Comparison of ENCODE assay signal across 10 cellular contexts in the genomic region with DNA sequence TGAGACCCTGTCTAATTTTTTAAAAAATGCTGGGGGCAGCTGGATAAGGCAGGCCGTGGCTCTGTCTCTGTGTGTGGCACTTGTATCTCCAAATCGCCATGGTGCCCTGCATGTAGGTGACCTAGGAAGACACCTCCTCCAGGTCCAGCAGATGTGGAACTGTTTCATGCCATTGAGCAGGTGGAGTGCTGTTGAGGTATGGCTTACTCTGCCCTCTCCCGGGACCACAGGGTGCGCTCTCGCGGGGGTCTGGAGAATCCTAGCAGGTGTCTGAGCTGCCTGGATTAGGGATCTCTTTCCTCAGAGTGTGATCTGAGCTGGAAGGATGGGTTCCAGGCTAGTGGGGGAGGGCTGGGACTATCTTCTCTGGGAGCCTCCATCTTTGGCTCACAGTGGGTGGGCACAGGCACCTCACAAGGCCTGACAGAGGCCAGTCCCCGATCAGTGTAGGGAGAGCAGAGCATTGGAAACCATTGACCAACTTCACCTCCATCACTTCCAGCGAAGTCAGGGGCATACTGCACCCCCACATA.
A peak's percentile ranks its signal among the peaks of the same experiment; 100 is the strongest.
DNase-seq lines count a peak whose midpoint lies in the region; ATAC-seq and TF ChIP-seq lines count a peak whose summit lies in the region.
"Had no signal": no experiment of that assay in that cellular context is flagged by ENCODE, and none has a peak within 500 bp of the region (broad histone marks: within the 10 kb centered on the region; RNA-seq: fewer than 3 reads in every experiment).

No MANE protein-coding gene starts in this region.

- H3K36me3 ChIP-seq in right lobe of liver: no peaks in the 10 kb centered on the region
- H3K36me3 ChIP-seq: neural progenitor cell had no signal

- no TSS peak for BruUV-seq in MCF 10A (replicated peaks; lab: Mats Ljungman, UMichigan)

- WGBS in right lobe of liver (ENCODE audit: insufficient coverage, low coverage, low lambda C conversion rate, missing lambda C conversion rate): 88% methylated on average over 7 of the region's 8 CpGs

- H3K9me3 Mint-ChIP-seq in activated naive CD4-positive, alpha-beta T cell treated with anti-CD3 and anti-CD28 coated beads, Interleukin-2, amount 50 U/mL, for 24 hours: no peaks in the 10 kb centered on the region
- no peaks in the 10 kb centered on the region for H3K9me3 Mint-ChIP-seq in activated T-helper 1 cell treated with anti-CD3 and anti-CD28 coated beads, Interleukin-12 subunit alpha, Interleukin-12 subunit beta, Interleukin-2, Interleukin-4 antibody, amounts not matched to agents 30 ng/mL and 10 ng/mL and 1 ng/mL, durations not matched to agents 14 hours and 24 hours and 36 hours
- no peaks in the 10 kb centered on the region for H3K9me3 Mint-ChIP-seq in MCF 10A (ENCODE audit: unreplicated experiment)

- no peaks in the 10 kb centered on the region for H3K36me3 Mint-ChIP-seq in activated naive CD4-positive, alpha-beta T cell treated with anti-CD3 and anti-CD28 coated beads, Interleukin-2, amount 50 U/mL, for 24 hours
- H3K36me3 Mint-ChIP-seq in activated T-helper 1 cell treated with anti-CD3 and anti-CD28 coated beads, Interleukin-12 subunit alpha, Interleukin-12 subunit beta, Interleukin-2, Interleukin-4 antibody, amounts not matched to agents 30 ng/mL and 10 ng/mL and 1 ng/mL, durations not matched to agents 14 hours and 24 hours and 36 hours (ENCODE audit: low read depth): no peaks in the 10 kb centered on the region
- H3K36me3 Mint-ChIP-seq in MCF 10A (ENCODE audit: insufficient read depth, unreplicated experiment): peaks cover 6% of the 10 kb centered on the region
- H3K36me3 Mint-ChIP-seq: neural progenitor cell had no signal

- ATAC-seq in right lobe of liver: no peak
- no peak for ATAC-seq in HG03159 (IDR thresholded peaks at IDR 0.05; ENCODE audit: unreplicated experiment)
- no peak for ATAC-seq in HG03457 (IDR thresholded peaks at IDR 0.05; ENCODE audit: unreplicated experiment)

- H3K4me1 Mint-ChIP-seq in activated naive CD4-positive, alpha-beta T cell treated with anti-CD3 and anti-CD28 coated beads, Interleukin-2, amount 50 U/mL, for 24 hours: peaks cover 63% of the 10 kb centered on the region
- peaks cover 69% of the 10 kb centered on the region for H3K4me1 Mint-ChIP-seq in activated T-helper 1 cell treated with anti-CD3 and anti-CD28 coated beads, Interleukin-12 subunit alpha, Interleukin-12 subunit beta, Interleukin-2, Interleukin-4 antibody, amounts not matched to agents 30 ng/mL and 10 ng/mL and 1 ng/mL, durations not matched to agents 14 hours and 24 hours and 36 hours (ENCODE audit: low read depth)
- peaks cover 18% of the 10 kb centered on the region for H3K4me1 Mint-ChIP-seq in MCF 10A (ENCODE audit: insufficient read depth, unreplicated experiment)

- H3K4me3 Mint-ChIP-seq in activated naive CD4-positive, alpha-beta T cell treated with anti-CD3 and anti-CD28 coated beads, Interleukin-2, amount 50 U/mL, for 24 hours: peak overlapping the region; percentile 85
- H3K4me3 Mint-ChIP-seq in activated T-helper 1 cell treated with anti-CD3 and anti-CD28 coated beads, Interleukin-12 subunit alpha, Interleukin-12 subunit beta, Interleukin-2, Interleukin-4 antibody, amounts not matched to agents 30 ng/mL and 10 ng/mL and 1 ng/mL, durations not matched to agents 14 hours and 24 hours and 36 hours: peak overlapping the region; percentile 67
- no peak overlapping the region for H3K4me3 Mint-ChIP-seq in MCF 10A (ENCODE audit: unreplicated experiment)
- H3K4me3 Mint-ChIP-seq: neural progenitor cell had no signal

- H3K27ac ChIP-seq in right lobe of liver: peak overlapping the region in 2 of 3 donors; percentile 43 to 64
- H3K27ac ChIP-seq: neural progenitor cell had no signal

- no peak for DNase-seq in activated naive CD4-positive, alpha-beta T cell treated with anti-CD3 and anti-CD28 coated beads, Interleukin-2, amount 50 U/mL, for 16 hours
- no peak for DNase-seq in activated T-helper 1 cell treated with anti-CD3 and anti-CD28 coated beads, Interleukin-12 subunit alpha, Interleukin-12 subunit beta, Interleukin-2, Interleukin-4 antibody, amounts not matched to agents 30 ng/mL and 10 ng/mL and 1 ng/mL, durations not matched to agents 14 hours and 24 hours and 36 hours (ENCODE audit: low spot score)
- no peak for DNase-seq in right lobe of liver
- no peak for DNase-seq in MCF 10A (ENCODE audit: unreplicated experiment)
- DNase-seq in COLO668 (lab: John Stamatoyannopoulos, UW; ENCODE audit: unreplicated experiment): no peak
- DNase-seq: foreskin melanocyte had no signal

- peak overlapping the region; percentile 89 for H3K27ac Mint-ChIP-seq in activated naive CD4-positive, alpha-beta T cell treated with anti-CD3 and anti-CD28 coated beads, Interleukin-2, amount 50 U/mL, for 24 hours
- H3K27ac Mint-ChIP-seq in activated T-helper 1 cell treated with anti-CD3 and anti-CD28 coated beads, Interleukin-12 subunit alpha, Interleukin-12 subunit beta, Interleukin-2, Interleukin-4 antibody, amounts not matched to agents 30 ng/mL and 10 ng/mL and 1 ng/mL, durations not matched to agents 14 hours and 24 hours and 36 hours: peak overlapping the region; percentile 89
- H3K27ac Mint-ChIP-seq in MCF 10A (ENCODE audit: low read depth, unreplicated experiment): no peak overlapping the region
- H3K27ac Mint-ChIP-seq: neural progenitor cell had no signal

- TF ChIP-seq CTCF in right lobe of liver (IDR thresholded peaks at IDR 0.05): no peak
- TF ChIP-seq CTCF in MCF 10A (IDR thresholded peaks at IDR 0.05; ENCODE audit: unreplicated experiment): no peak

- no peaks in the 10 kb centered on the region for H3K27me3 Mint-ChIP-seq in activated naive CD4-positive, alpha-beta T cell treated with anti-CD3 and anti-CD28 coated beads, Interleukin-2, amount 50 U/mL, for 24 hours
- peaks cover 10% of the 10 kb centered on the region for H3K27me3 Mint-ChIP-seq in activated T-helper 1 cell treated with anti-CD3 and anti-CD28 coated beads, Interleukin-12 subunit alpha, Interleukin-12 subunit beta, Interleukin-2, Interleukin-4 antibody, amounts not matched to agents 30 ng/mL and 10 ng/mL and 1 ng/mL, durations not matched to agents 14 hours and 24 hours and 36 hours (ENCODE audit: insufficient read depth)
- peaks cover 5% of the 10 kb centered on the region for H3K27me3 Mint-ChIP-seq in MCF 10A (ENCODE audit: insufficient read depth, unreplicated experiment)

- intact Hi-C loops in activated T-helper 1 cell treated with anti-CD3 and anti-CD28 coated beads, Interleukin-12 subunit alpha, Interleukin-12 subunit beta, Interleukin-2, Interleukin-4 antibody, amounts not matched to agents 30 ng/mL and 10 ng/mL and 1 ng/mL, durations not matched to agents 14 hours and 24 hours and 36 hours (cut with micrococcal nuclease): loop anchor here (2.0 to 10.0 kb wide), 5 partner anchors 111 to 961 kb away; a partner anchor contains a TSS
- intact Hi-C loops in right lobe of liver (cut with DNase I) (loop anchor here in 1 of 2 donors (5.0 to 10.0 kb wide), 2 partner anchors 166 to 259 kb away; no protein-coding TSS in a partner anchor), MCF 10A (cut with micrococcal nuclease) (no loop called here)

- H3K9me3 ChIP-seq in right lobe of liver: no peaks in the 10 kb centered on the region

- H3K27me3 ChIP-seq in right lobe of liver: no peaks in the 10 kb centered on the region
- H3K27me3 ChIP-seq: neural progenitor cell had no signal

- CTCF ChIA-PET in MCF 10A (lab: Yijun Ruan, JAX): interaction anchor here (1.6 to 5.6 kb wide), 3 partner anchors 16 to 257 kb away, joined by 5 to 167 read pairs (median 66); no protein-coding TSS in a partner anchor

- no peak for TF ChIP-seq POLR2A in right lobe of liver (IDR thresholded peaks at IDR 0.05)

- no peaks in the 10 kb centered on the region for H3K4me1 ChIP-seq in right lobe of liver

- H3K4me3 ChIP-seq in right lobe of liver: no peak overlapping the region

- POLR2A ChIA-PET in MCF 10A (lab: Yijun Ruan, JAX): no interaction called here
